ENCODE assay signal across 9 cellular contexts in genomic region chr6:34673079-34673478, GRCh38. TPM values are rescaled to one million over a fixed set of nuclear protein-coding genes. Genes with fewer than 3 reads are reported as not detected.
DNase-seq lines count a peak whose midpoint lies in the region; ATAC-seq lines count a peak whose summit lies in the region.
"Had no signal": no experiment of that assay in that cellular context is flagged by ENCODE, and none has a peak within 500 bp of the region (broad histone marks: within the 10 kb centered on the region; RNA-seq: fewer than 3 reads in every experiment).

No MANE protein-coding gene starts in this region.

- no peak for DNase-seq in activated T-cell treated with anti-CD3 and anti-CD28 coated beads, Interleukin-2, amount 50 U/mL, for 4 hours
- no peak for DNase-seq in activated T-cell treated with anti-CD3 and anti-CD28 coated beads for 4 hours
- DNase-seq in T-cell = no peak
- no peak for DNase-seq in epithelial cell of prostate (ENCODE audit: low read depth, low spot score)
- no peak for DNase-seq in stimulated activated naive CD8-positive, alpha-beta T cell treated with anti-CD3 and anti-CD28 coated beads, Interleukin-15, amount 100 ng/mL, for 72 hours
- no peak for DNase-seq in caudate nucleus (lab: John Stamatoyannopoulos, UW)
- DNase-seq: NCI-H1417 treated with DMSO at 0.1 percent for 48 hours had no signal

- no peaks in the 10 kb centered on the region for H3K27me3 Mint-ChIP-seq in activated T-cell treated with anti-CD3 and anti-CD28 coated beads, Interleukin-2, amount 50 U/mL, for 4 hours (ENCODE audit: low read depth)
- no peaks in the 10 kb centered on the region for H3K27me3 Mint-ChIP-seq in T-cell
- H3K27me3 Mint-ChIP-seq in stimulated activated naive CD8-positive, alpha-beta T cell treated with anti-CD3 and anti-CD28 coated beads, Interleukin-15, amount 100 ng/mL, for 72 hours = no peaks in the 10 kb centered on the region

- H3K9me3 Mint-ChIP-seq in activated T-cell treated with anti-CD3 and anti-CD28 coated beads, Interleukin-2, amount 50 U/mL, for 4 hours = no peaks in the 10 kb centered on the region
- no peaks in the 10 kb centered on the region for H3K9me3 Mint-ChIP-seq in T-cell
- H3K9me3 Mint-ChIP-seq in stimulated activated naive CD8-positive, alpha-beta T cell treated with anti-CD3 and anti-CD28 coated beads, Interleukin-15, amount 100 ng/mL, for 72 hours = no peaks in the 10 kb centered on the region

- CTCF ChIA-PET in T-cell (lab: Charles Lee) = interaction anchor here (0.6 to 1.6 kb wide), 5 partner anchors 8 to 450 kb away, joined by 3 to 7 read pairs (median 3); partner anchors contain the start of gene ILRUN (in 1 of the 2)

- ATAC-seq in activated T-cell treated with anti-CD3 and anti-CD28 coated beads, Interleukin-2, amount 50 U/mL, for 4 hours = no peak
- no peak for ATAC-seq in T-cell (replicated peaks in 1 of 4)
- ATAC-seq in stimulated activated naive CD8-positive, alpha-beta T cell treated with anti-CD3 and anti-CD28 coated beads, Interleukin-15, amount 100 ng/mL, for 72 hours = no peak
- ATAC-seq in HG02884 (IDR thresholded peaks at IDR 0.05; ENCODE audit: unreplicated experiment) = no peak
- no peak for ATAC-seq in GM18907 (IDR thresholded peaks at IDR 0.05; ENCODE audit: unreplicated experiment)

- H3K27ac Mint-ChIP-seq in T-cell = peak overlapping the region; percentile 98 to 99
- H3K27ac Mint-ChIP-seq in stimulated activated naive CD8-positive, alpha-beta T cell treated with anti-CD3 and anti-CD28 coated beads, Interleukin-15, amount 100 ng/mL, for 72 hours = peak overlapping the region; percentile 77 to 88

- H3K4me3 Mint-ChIP-seq in activated T-cell treated with anti-CD3 and anti-CD28 coated beads, Interleukin-2, amount 50 U/mL, for 4 hours = peak overlapping the region; percentile 66
- peak overlapping the region; percentile 69 to 75 (median 73) for H3K4me3 Mint-ChIP-seq in T-cell
- H3K4me3 Mint-ChIP-seq in stimulated activated naive CD8-positive, alpha-beta T cell treated with anti-CD3 and anti-CD28 coated beads, Interleukin-15, amount 100 ng/mL, for 72 hours = peak overlapping the region; percentile 78 to 80

- H3K4me1 Mint-ChIP-seq in activated T-cell treated with anti-CD3 and anti-CD28 coated beads, Interleukin-2, amount 50 U/mL, for 4 hours (ENCODE audit: low read depth) = peaks cover 70% of the 10 kb centered on the region
- H3K4me1 Mint-ChIP-seq in T-cell = peaks cover 64 to 71% (median 66%) of the 10 kb centered on the region in 3 donors
- H3K4me1 Mint-ChIP-seq in stimulated activated naive CD8-positive, alpha-beta T cell treated with anti-CD3 and anti-CD28 coated beads, Interleukin-15, amount 100 ng/mL, for 72 hours = peaks cover 54% of the 10 kb centered on the region

- peak overlapping the region; percentile 79 for H3K27ac ChIP-seq in epithelial cell of prostate
- H3K27ac ChIP-seq in caudate nucleus (ENCODE audit: low read depth, low read length) = no peak overlapping the region

- peaks cover 2% of the 10 kb centered on the region for H3K36me3 Mint-ChIP-seq in activated T-cell treated with anti-CD3 and anti-CD28 coated beads, Interleukin-2, amount 50 U/mL, for 4 hours (ENCODE audit: insufficient read depth)
- no peaks in the 10 kb centered on the region for H3K36me3 Mint-ChIP-seq in T-cell

- POLR2A ChIA-PET in T-cell (lab: Charles Lee) = interaction anchor here (0.6 to 1.2 kb wide), 4 partner anchors 8 to 84 kb away, joined by 3 to 9 read pairs (median 6); partner anchors contain the start of gene SNRPC (in 1 of the 2)

RNA-seq across cellular contexts. Expression of gene ILRUN, which starts 23.5 kb away (rescaled TPM):
- 10 to 100 TPM; 47.0 to 57.6 (median 53.4) TPM for total RNA-seq in activated T-cell treated with anti-CD3 and anti-CD28 coated beads, Interleukin-2, amount 50 U/mL, for 4 hours
- 10 to 100 TPM; 61.0 to 76.6 (median 65.1) TPM for total RNA-seq in T-cell
